In the genomic region with DNA sequence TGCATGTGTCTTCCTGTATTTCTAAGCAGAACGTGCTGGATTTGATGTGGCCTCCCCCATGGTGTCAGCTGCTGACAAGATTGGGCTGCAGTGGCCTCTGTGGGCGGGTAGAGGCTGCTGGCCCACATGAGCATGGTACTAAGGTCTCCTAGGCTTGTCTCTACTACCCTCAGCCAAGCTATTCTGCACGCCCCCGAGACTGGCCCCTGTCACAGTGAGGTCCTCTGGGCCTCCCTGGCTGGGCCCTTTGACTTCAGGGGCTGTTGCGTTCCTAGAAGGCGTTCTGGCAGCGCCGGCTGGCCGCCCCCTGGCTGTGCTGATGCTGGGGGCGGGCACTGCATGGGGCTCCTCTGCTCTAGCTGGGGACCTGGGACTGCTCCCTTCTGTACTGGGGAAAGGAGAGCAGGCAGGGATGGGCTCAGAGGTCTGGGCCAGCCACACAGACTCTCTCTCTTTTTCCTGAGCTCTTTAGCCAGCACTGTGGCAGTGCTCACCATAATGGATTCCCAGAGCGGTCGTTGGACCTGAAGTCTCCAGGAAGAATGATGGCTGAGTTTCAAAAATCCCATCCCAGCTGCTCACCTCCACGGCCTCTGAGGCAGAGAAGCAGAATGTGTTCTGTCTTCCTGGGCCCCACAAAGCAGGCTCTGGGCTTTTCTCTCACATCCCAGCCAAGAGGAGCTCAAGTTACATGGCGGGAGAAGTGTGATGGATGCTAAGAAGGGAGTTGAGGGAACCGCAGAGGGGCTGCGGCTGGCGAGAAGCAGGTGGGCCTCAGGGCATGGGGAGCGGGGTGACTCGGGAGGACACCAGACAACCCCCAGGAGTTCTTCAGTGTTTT, we compare ENCODE assay signal across 15 cellular contexts. TPM values are rescaled to one million over a fixed set of nuclear protein-coding genes. Genes with fewer than 3 reads are reported as not detected.
DNase-seq lines count a peak whose midpoint lies in the region; ATAC-seq, FAIRE-seq and TF ChIP-seq lines count a peak whose summit lies in the region.
"Had no signal": no experiment of that assay in that cellular context is flagged by ENCODE, and none has a peak within 500 bp of the region (broad histone marks: within the 10 kb centered on the region; RNA-seq: fewer than 3 reads in every experiment).

No MANE protein-coding gene starts in this region.

- intact Hi-C loops in kidney (cut with DNase I), result no loop called here

- H3K4me3 ChIP-seq in OCI-LY3 (ENCODE audit: low read length) (no peak overlapping the region), kidney (ENCODE audit: low read length in 2 of 2) (no peak overlapping the region), smooth muscle cell (no peak overlapping the region)
- H3K4me3 ChIP-seq: SJSA1, skin epidermis, tibial artery had no signal

- H3K4me1 Mint-ChIP-seq in activated CD8-positive, alpha-beta memory T cell treated with anti-CD3 and anti-CD28 coated beads, Interleukin-2, amount 10 ng/mL, durations not matched to agents 7 days and 5 days, result peaks cover 50% of the 10 kb centered on the region

- H4K20me1 ChIP-seq in OCI-LY3 (ENCODE audit: insufficient read depth, low read length) (peaks cover 40% of the 10 kb centered on the region), smooth muscle cell (ENCODE audit: low read depth) (peaks cover 64% of the 10 kb centered on the region)

- H3K4me2 ChIP-seq in OCI-LY3 (ENCODE audit: low read length) (no peak overlapping the region), smooth muscle cell (no peak overlapping the region)

- FAIRE-seq in kidney (lab: Jason Lieb, UNC), result no peak
- FAIRE-seq: endometrium, keratinocyte had no signal

- H3K27me3 ChIP-seq in OCI-LY3 (ENCODE audit: low read depth, low read length) (no peaks in the 10 kb centered on the region), smooth muscle cell (ENCODE audit: low read depth) (no peaks in the 10 kb centered on the region)
- H3K27me3 ChIP-seq: SJSA1, tibial artery had no signal

- no peaks in the 10 kb centered on the region for H3K9me3 Mint-ChIP-seq in activated CD8-positive, alpha-beta memory T cell treated with anti-CD3 and anti-CD28 coated beads, Interleukin-2, amount 10 ng/mL, durations not matched to agents 7 days and 5 days (ENCODE audit: low read depth)

- H3K27ac Mint-ChIP-seq in activated CD8-positive, alpha-beta memory T cell treated with anti-CD3 and anti-CD28 coated beads, Interleukin-2, amount 10 ng/mL, durations not matched to agents 7 days and 5 days, result peak overlapping the region; percentile 8

- no peak overlapping the region for H3K4me3 Mint-ChIP-seq in activated CD8-positive, alpha-beta memory T cell treated with anti-CD3 and anti-CD28 coated beads, Interleukin-2, amount 10 ng/mL, durations not matched to agents 7 days and 5 days

- H3K27me3 Mint-ChIP-seq in activated CD8-positive, alpha-beta memory T cell treated with anti-CD3 and anti-CD28 coated beads, Interleukin-2, amount 10 ng/mL, durations not matched to agents 7 days and 5 days, result no peaks in the 10 kb centered on the region

- 62% methylated on average over 18 of the region's 19 CpGs for WGBS in smooth muscle cell (ENCODE audit: low lambda C conversion rate)

- peaks cover 80% of the 10 kb centered on the region for H3K79me2 ChIP-seq in OCI-LY3 (ENCODE audit: low read length)
- H3K79me2 ChIP-seq in smooth muscle cell (ENCODE audit: low read depth), result peaks cover 63% of the 10 kb centered on the region

- CTCF ChIA-PET in activated CD8-positive, alpha-beta memory T cell treated with anti-CD3 and anti-CD28 coated beads, Interleukin-2, amount 10 ng/mL, durations not matched to agents 7 days and 5 days (lab: Charles Lee), result interaction anchor here (1.4 kb wide), 1 partner anchor 103 kb away, joined by 4 read pairs; no protein-coding TSS in a partner anchor

- TF ChIP-seq CTCF in OCI-LY3 (IDR thresholded peaks at IDR 0.05; ENCODE audit: low read depth, low read length) (no peak), kidney (IDR thresholded peaks at IDR 0.05; ENCODE audit: borderline replicate concordance, extremely low read depth, insufficient read depth) (no peak), smooth muscle cell (IDR thresholded peaks at IDR 0.05; ENCODE audit: borderline replicate concordance, insufficient read depth, poor library complexity, severe bottlenecking) (no peak)

- H3K4me1 ChIP-seq in OCI-LY3 (ENCODE audit: low read length) (peaks cover 50% of the 10 kb centered on the region), kidney (ENCODE audit: control insufficient read depth in 1 of 2, insufficient read depth in 1 of 2, low read depth in 1 of 2, low read length in 2 of 2) (peaks cover 23 to 30% of the 10 kb centered on the region in 2 donors), smooth muscle cell (ENCODE audit: low read depth) (peaks cover 12% of the 10 kb centered on the region)
- H3K4me1 ChIP-seq: SJSA1 had no signal

- H3K9me3 ChIP-seq in OCI-LY3 (ENCODE audit: insufficient read depth, low read length) (no peaks in the 10 kb centered on the region), kidney (ENCODE audit: control insufficient read depth in 1 of 2, low read length in 2 of 2) (no peaks in the 10 kb centered on the region), smooth muscle cell (replicated peaks; ENCODE audit: low read depth) (no peaks in the 10 kb centered on the region)
- H3K9me3 ChIP-seq: SJSA1, tibial artery had no signal

- no peak for DNase-seq in activated CD8-positive, alpha-beta memory T cell treated with anti-CD3 and anti-CD28 coated beads, Interleukin-2, amount 10 ng/mL, durations not matched to agents 7 days and 5 days
- no peak for DNase-seq in activated CD8-positive, alpha-beta memory T cell treated with anti-CD3 and anti-CD28 coated beads, Interleukin-2, amount 50 U/mL, for 48 hours
- DNase-seq in kidney (peak; percentile 57), smooth muscle cell (lab: John Stamatoyannopoulos, UW; ENCODE audit: unreplicated experiment) (peak; percentile 7), NCI-H187 treated with DMSO at 0.1 percent for 48 hours (lab: John Stamatoyannopoulos, UW) (no peak), NCI-H128 (lab: John Stamatoyannopoulos, UW; ENCODE audit: unreplicated experiment) (no peak), erythroblast (lab: John Stamatoyannopoulos, UW) (no peak)
- DNase-seq: NCI-H1694 treated with DMSO at 0.1 percent for 48 hours, tibial artery had no signal

- no peak for ATAC-seq in activated CD8-positive, alpha-beta memory T cell treated with anti-CD3 and anti-CD28 coated beads, Interleukin-2, amount 10 ng/mL, durations not matched to agents 7 days and 5 days

- no peak overlapping the region for H3K9ac ChIP-seq in OCI-LY3 (ENCODE audit: low read length)
- no peak overlapping the region for H3K9ac ChIP-seq in kidney (ENCODE audit: low read length in 2 of 2)
- no peak overlapping the region for H3K9ac ChIP-seq in smooth muscle cell (ENCODE audit: low read depth)

- peaks cover 15% of the 10 kb centered on the region for H3K36me3 Mint-ChIP-seq in activated CD8-positive, alpha-beta memory T cell treated with anti-CD3 and anti-CD28 coated beads, Interleukin-2, amount 10 ng/mL, durations not matched to agents 7 days and 5 days

- no peak for TF ChIP-seq POLR2A in erythroblast (IDR thresholded peaks at IDR 0.05; ENCODE audit: low read length)

- H3K36me3 ChIP-seq in OCI-LY3 (replicated peaks; ENCODE audit: low read depth, low read length) (peaks cover 3% of the 10 kb centered on the region), kidney (ENCODE audit: control insufficient read depth in 1 of 2, insufficient read depth in 2 of 2, low read length in 2 of 2) (peaks cover 4 to 9% of the 10 kb centered on the region in 2 donors), smooth muscle cell (ENCODE audit: low read depth) (no peaks in the 10 kb centered on the region)

- H3K27ac ChIP-seq in OCI-LY3 (ENCODE audit: low read length) (peak overlapping the region; percentile 18; the same call in 1 of the 2 replicates), kidney (ENCODE audit: low read depth in 2 of 2, low read length in 2 of 2) (no peak overlapping the region), smooth muscle cell (ENCODE audit: low read depth) (peak overlapping the region; percentile 15)
- H3K27ac ChIP-seq: SJSA1, tibial artery, VCaP had no signal

- H2AFZ ChIP-seq in OCI-LY3 (ENCODE audit: low read depth, low read length) (no peak overlapping the region), smooth muscle cell (ENCODE audit: low read depth) (no peak overlapping the region)

- H3F3A ChIP-seq in smooth muscle cell (ENCODE audit: low read depth), result peaks cover 15% of the 10 kb centered on the region

RNA-seq across cellular contexts. Expression of gene TSSK6, which starts 32.3 kb away (rescaled TPM):
- total RNA-seq in activated CD8-positive, alpha-beta memory T cell treated with anti-CD3 and anti-CD28 coated beads, Interleukin-2, amount 10 ng/mL, durations not matched to agents 7 days and 5 days, result 1 to 10 TPM; 4.2 to 6.3 TPM
- total RNA-seq in kidney (3.7 TPM), smooth muscle cell (1.3 and 5.4 TPM in 2 replicates)
- polyA plus RNA-seq in kidney (ENCODE audit: insufficient read depth, low read depth, low replicate concordance) (1.4 TPM), smooth muscle cell (0.31 and 0.49 TPM in 2 replicates)

RNA-seq across cellular contexts. Expression of gene NDUFA13, which starts 33.0 kb away (rescaled TPM):
- 100 to 1,000 TPM; 372 to 417 TPM for total RNA-seq in activated CD8-positive, alpha-beta memory T cell treated with anti-CD3 and anti-CD28 coated beads, Interleukin-2, amount 10 ng/mL, durations not matched to agents 7 days and 5 days
- total RNA-seq in kidney (328 TPM), smooth muscle cell (42.3 and 51.8 TPM in 2 replicates)
- polyA plus RNA-seq in kidney (ENCODE audit: insufficient read depth, low read depth, low replicate concordance) (627 TPM), smooth muscle cell (559 and 575 TPM in 2 replicates)

RNA-seq across cellular contexts. Expression of gene YJEFN3, which starts 45.7 kb away (rescaled TPM):
- 1 to 10 TPM; 7.4 to 9.9 TPM for total RNA-seq in activated CD8-positive, alpha-beta memory T cell treated with anti-CD3 and anti-CD28 coated beads, Interleukin-2, amount 10 ng/mL, durations not matched to agents 7 days and 5 days
- 3.7 TPM for total RNA-seq in kidney
- polyA plus RNA-seq in kidney (ENCODE audit: insufficient read depth, low read depth, low replicate concordance), result 3.1 TPM
- total RNA-seq in smooth muscle cell, result 2.2 TPM in 2 replicates
- 5.8 and 11.1 TPM in 2 replicates for polyA plus RNA-seq in smooth muscle cell

RNA-seq across cellular contexts. Expression of gene CILP2, which starts 55.1 kb away (rescaled TPM):
- under 1 TPM; 0.12 to 0.15 TPM for total RNA-seq in activated CD8-positive, alpha-beta memory T cell treated with anti-CD3 and anti-CD28 coated beads, Interleukin-2, amount 10 ng/mL, durations not matched to agents 7 days and 5 days
- total RNA-seq in kidney, result 0.41 TPM
- not detected for polyA plus RNA-seq in kidney (ENCODE audit: insufficient read depth, low read depth, low replicate concordance)
- total RNA-seq in smooth muscle cell, result 27.2 and 31.0 TPM in 2 replicates
- 62.2 and 95.0 TPM in 2 replicates for polyA plus RNA-seq in smooth muscle cell

Comparison
In these comparisons a context has a peak if more than half of its experiments do, and no peak if none do; other contexts are left out.
1. DNase-seq: peak in kidney (single experiment) and smooth muscle cell (single experiment); none in activated CD8-positive, alpha-beta memory T cell treated with anti-CD3 and anti-CD28 coated beads, Interleukin-2, amount 10 ng/mL, durations not matched to agents 7 days and 5 days (single experiment), activated CD8-positive, alpha-beta memory T cell treated with anti-CD3 and anti-CD28 coated beads, Interleukin-2, amount 50 U/mL, for 48 hours (single experiment), NCI-H187 treated with DMSO at 0.1 percent for 48 hours (single experiment), NCI-H128 (single experiment) and erythroblast (0 of 2).
2. H3K27ac ChIP-seq: peak in OCI-LY3 (single experiment) and smooth muscle cell (single experiment); none in kidney (0 of 2).